In the genomic region with DNA sequence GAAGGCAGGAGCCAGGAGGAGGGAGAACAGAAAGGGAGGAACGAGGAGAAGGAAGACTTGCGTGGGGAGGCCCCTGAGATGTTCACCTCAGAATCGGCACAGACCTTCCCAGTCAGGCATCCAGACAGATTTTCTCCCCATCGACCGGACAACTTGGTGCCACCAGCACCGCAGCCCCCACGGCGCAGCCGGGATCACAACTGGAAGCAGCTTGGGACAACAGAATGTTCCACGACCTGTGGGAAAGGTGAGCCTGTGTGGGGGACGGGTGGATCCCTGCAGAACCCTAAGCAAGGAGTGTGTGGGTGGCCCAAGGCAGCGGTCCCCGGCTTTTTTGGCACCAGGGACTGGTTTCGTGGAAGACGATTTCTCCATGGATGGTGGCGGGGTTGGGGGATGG, we compare ENCODE assay signal across 22 cellular contexts.
"Had no signal": no experiment of that assay in that cellular context is flagged by ENCODE, and none has a peak within 500 bp of the region (broad histone marks: within the 10 kb centered on the region; RNA-seq: fewer than 3 reads in every experiment).

No MANE protein-coding gene starts in this region.

- H3K4me3 ChIP-seq: colonic mucosa, esophagus squamous epithelium, gastrocnemius medialis, heart left ventricle, hepatocyte, left lung, lower lobe of right lung had no signal

- H3K4me2 ChIP-seq: hepatocyte had no signal

- H3K4me1 ChIP-seq: colonic mucosa, esophagus squamous epithelium, gastrocnemius medialis, left lung, lower lobe of right lung had no signal

- ATAC-seq: effector memory CD8-positive, alpha-beta T cell; esophagus mucosa; gastrocnemius medialis; heart left ventricle; left cardiac atrium; left lung; left ventricle myocardium superior; lower lobe of right lung had no signal

- H3K4me3 Mint-ChIP-seq: dendritic cell treated with granulocyte-macrophage colony-stimulating factor and Interleukin-4, amounts not matched to agents 40 ng/mL and 50 ng/mL, for 4 days; effector memory CD8-positive, alpha-beta T cell; endodermal cell had no signal

- H3K27ac Mint-ChIP-seq: dendritic cell treated with granulocyte-macrophage colony-stimulating factor and Interleukin-4, amounts not matched to agents 40 ng/mL and 50 ng/mL, for 4 days; effector memory CD8-positive, alpha-beta T cell; endodermal cell had no signal

- H3K27ac ChIP-seq: colonic mucosa, epithelial cell of prostate, esophagus squamous epithelium, gastrocnemius medialis, heart left ventricle, hepatocyte, left lung, lower lobe of right lung had no signal

- H3K79me2 ChIP-seq: hepatocyte had no signal

- H3K9me3 ChIP-seq: colonic mucosa, esophagus squamous epithelium, gastrocnemius medialis, heart left ventricle, left lung, lower lobe of right lung had no signal

- H3K36me3 ChIP-seq: colonic mucosa, gastrocnemius medialis, left lung had no signal

- H3K27me3 ChIP-seq: colonic mucosa, esophagus squamous epithelium, gastrocnemius medialis, heart left ventricle, hepatocyte, left lung had no signal

- H2AFZ ChIP-seq: hepatocyte had no signal

- H3K27me3 Mint-ChIP-seq: dendritic cell treated with granulocyte-macrophage colony-stimulating factor and Interleukin-4, amounts not matched to agents 40 ng/mL and 50 ng/mL, for 4 days had no signal

- DNase-seq: colonic mucosa; cortex of kidney; effector CD8-positive, alpha-beta T cell; effector memory CD8-positive, alpha-beta T cell; endodermal cell; erythroblast; esophagus squamous epithelium; foreskin fibroblast; foreskin melanocyte; gastrocnemius medialis; heart left ventricle; hypothalamus; left cardiac atrium; left lung; left ventricle myocardium superior; lower lobe of right lung; mesenchymal stem cell; midbrain had no signal

- H3K9me3 Mint-ChIP-seq: dendritic cell treated with granulocyte-macrophage colony-stimulating factor and Interleukin-4, amounts not matched to agents 40 ng/mL and 50 ng/mL, for 4 days; effector memory CD8-positive, alpha-beta T cell had no signal
